Comparison of ENCODE assay signal across 21 cellular contexts in the genomic region with DNA sequence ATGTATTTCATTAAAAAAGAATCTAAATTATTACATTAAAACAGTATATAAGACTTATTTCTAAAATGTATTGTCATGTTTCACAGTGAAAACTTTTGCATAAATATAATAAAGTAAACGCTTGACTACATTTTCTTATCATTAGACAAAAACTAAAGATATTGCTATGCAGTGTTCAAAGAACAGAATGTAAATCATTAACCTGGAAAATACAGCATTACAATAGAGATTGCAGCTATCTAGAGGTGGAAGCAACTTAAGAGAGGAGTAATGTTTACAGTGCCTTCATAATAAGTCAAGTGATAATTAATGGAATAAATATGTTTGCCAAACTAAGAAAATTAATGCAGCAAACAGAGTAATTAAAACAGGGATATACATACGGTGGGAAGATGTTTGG.
"Had no signal": no experiment of that assay in that cellular context is flagged by ENCODE, and none has a peak within 500 bp of the region (broad histone marks: within the 10 kb centered on the region; RNA-seq: fewer than 3 reads in every experiment).

No MANE protein-coding gene starts in this region.

- H3K4me3 ChIP-seq: coronary artery, dorsolateral prefrontal cortex, esophagus muscularis mucosa, gastroesophageal sphincter, heart left ventricle, left lung, lower lobe of right lung had no signal

- H3K4me1 ChIP-seq: esophagus muscularis mucosa, foreskin keratinocyte, gastroesophageal sphincter, heart left ventricle, left lung, lower lobe of right lung had no signal

- FAIRE-seq: colon, endothelial cell of umbilical vein, frontal cortex, islet of Langerhans, keratinocyte had no signal

- H3K27ac ChIP-seq: coronary artery, dorsolateral prefrontal cortex, esophagus muscularis mucosa, foreskin keratinocyte, gastroesophageal sphincter, heart left ventricle, left lung, lower lobe of right lung had no signal

- H3K27me3 ChIP-seq: dorsolateral prefrontal cortex, esophagus muscularis mucosa, foreskin keratinocyte, gastroesophageal sphincter, heart left ventricle, left lung had no signal

- ATAC-seq: foreskin keratinocyte, gastroesophageal sphincter, heart left ventricle, left colon, left lung, left ventricle myocardium superior, lower lobe of right lung had no signal

- H3K36me3 ChIP-seq: esophagus muscularis mucosa, gastroesophageal sphincter, heart left ventricle, left lung, lower lobe of right lung had no signal

- DNase-seq: dermis blood vessel endothelial cell; dorsolateral prefrontal cortex; effector CD4-positive, alpha-beta T cell; effector memory CD4-positive, alpha-beta T cell; foreskin keratinocyte; heart left ventricle; hippocampal formation; left colon; left lung; left ventricle myocardium superior; lower lobe of right lung; mesenchymal stem cell; midbrain had no signal

- H3K9me3 ChIP-seq: esophagus muscularis mucosa, gastroesophageal sphincter, lower lobe of right lung had no signal
